ENCODE assay signal across 13 cellular contexts in the genomic region with DNA sequence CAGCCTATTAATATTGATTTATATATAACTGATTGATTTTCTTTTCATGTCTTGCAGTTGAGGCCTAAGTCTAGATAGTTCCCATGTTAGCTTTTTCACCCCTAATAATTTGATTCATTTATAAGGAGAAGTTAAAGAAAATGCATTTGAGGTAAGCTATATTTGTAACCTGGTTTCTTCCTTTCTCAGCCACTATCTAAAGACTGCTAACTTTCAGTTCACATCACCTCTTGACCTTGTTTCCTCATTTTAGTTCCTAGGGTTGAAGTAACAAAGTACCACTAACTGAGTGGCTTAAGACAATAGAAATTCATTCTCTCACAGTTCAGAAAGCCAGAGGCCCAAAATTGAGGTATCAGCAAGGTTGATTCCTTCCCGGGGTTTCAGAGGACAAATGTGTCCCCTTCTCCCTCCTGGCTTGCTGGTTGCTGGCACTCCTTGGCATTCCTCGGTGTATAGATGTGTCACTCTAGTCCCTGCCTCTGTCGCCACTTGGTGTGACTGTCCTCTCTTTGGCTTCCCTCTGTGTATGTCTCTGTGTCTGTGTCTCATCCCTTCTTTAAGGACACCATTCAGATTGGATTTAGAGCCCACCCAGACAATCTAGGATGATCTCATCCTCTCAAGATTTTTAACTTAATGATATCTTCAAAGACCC. TPM values are rescaled to one million over a fixed set of nuclear protein-coding genes. Genes with fewer than 3 reads are reported as not detected.
DNase-seq lines count a peak whose midpoint lies in the region; ATAC-seq, FAIRE-seq and TF ChIP-seq lines count a peak whose summit lies in the region.
"Had no signal": no experiment of that assay in that cellular context is flagged by ENCODE, and none has a peak within 500 bp of the region (broad histone marks: within the 10 kb centered on the region; RNA-seq: fewer than 3 reads in every experiment).

No MANE protein-coding gene starts in this region.

- H3K79me2 ChIP-seq in PC-9 (ENCODE audit: low read depth): no peaks in the 10 kb centered on the region

- H3K9me3 Mint-ChIP-seq in endodermal cell (no peaks in the 10 kb centered on the region), natural killer cell (no peaks in the 10 kb centered on the region)
- no peaks in the 10 kb centered on the region for H3K9me3 Mint-ChIP-seq in effector memory CD8-positive, alpha-beta T cell
- H3K9me3 Mint-ChIP-seq: activated naive CD4-positive, alpha-beta T cell treated with anti-CD3 and anti-CD28 coated beads, Interleukin-2, amount 50 U/mL, for 72 hours; immature natural killer cell had no signal

- H3K27ac Mint-ChIP-seq in endodermal cell (peak overlapping the region; percentile 43), natural killer cell (no peak overlapping the region)
- H3K27ac Mint-ChIP-seq in effector memory CD8-positive, alpha-beta T cell: peak overlapping the region in 1 of 2 donors; percentile 59
- H3K27ac Mint-ChIP-seq: activated naive CD4-positive, alpha-beta T cell treated with anti-CD3 and anti-CD28 coated beads, Interleukin-2, amount 50 U/mL, for 72 hours had no signal

- H3K4me3 ChIP-seq in endodermal cell (ENCODE audit: low read length) (no peak overlapping the region), PC-9 (no peak overlapping the region)
- H3K4me3 ChIP-seq: coronary artery had no signal

- intact Hi-C loops in PC-9 (cut with micrococcal nuclease; ENCODE audit: unreplicated experiment) (no loop called here), natural killer cell (cut with micrococcal nuclease) (no loop called here)

- peak; percentile 78 for FAIRE-seq in GM12892 (lab: Jason Lieb, UNC)

- DNase-seq in GM12892 (ENCODE audit: insufficient read length) (no peak), endodermal cell (no peak), PC-9 (no peak), natural killer cell (no peak)
- no peak for DNase-seq in effector memory CD8-positive, alpha-beta T cell
- DNase-seq: immature natural killer cell, NCI-H510A treated with DMSO at 0.1 percent for 48 hours had no signal

- H3K27me3 ChIP-seq in endodermal cell (ENCODE audit: control insufficient read depth, insufficient read depth, low read length, poor library complexity, severe bottlenecking) (no peaks in the 10 kb centered on the region), PC-9 (ENCODE audit: insufficient read depth, low read depth) (no peaks in the 10 kb centered on the region)

- H3K9ac ChIP-seq in endodermal cell (ENCODE audit: extremely low read depth, low read length, poor library complexity, severe bottlenecking): no peak overlapping the region

- no peak for TF ChIP-seq POLR2A in GM12892 (IDR thresholded peaks at IDR 0.05; ENCODE audit: low read depth, low read length)

- POLR2A ChIA-PET in PC-9 (lab: Charles Lee; ENCODE audit: unreplicated experiment): interaction anchor here (0.6 kb wide), 1 partner anchor 387 kb away, joined by 3 read pairs; no protein-coding TSS in a partner anchor

- 0 out of 2 replicates have a peak, but pooled peaks cover 4% of the 10 kb centered on the region for H3K9me2 ChIP-seq in PC-9 (ENCODE audit: insufficient read depth)

- H3K27me3 Mint-ChIP-seq in endodermal cell (ENCODE audit: insufficient read depth) (no peaks in the 10 kb centered on the region), natural killer cell (ENCODE audit: low read depth in 2 of 2) (no peaks in the 10 kb centered on the region)
- no peaks in the 10 kb centered on the region for H3K27me3 Mint-ChIP-seq in effector memory CD8-positive, alpha-beta T cell

- H3K4me3 Mint-ChIP-seq in endodermal cell (no peak overlapping the region), natural killer cell (no peak overlapping the region)
- H3K4me3 Mint-ChIP-seq in effector memory CD8-positive, alpha-beta T cell: no peak overlapping the region
- H3K4me3 Mint-ChIP-seq: immature natural killer cell had no signal

- peaks cover 22% of the 10 kb centered on the region for H3K36me3 ChIP-seq in endodermal cell (ENCODE audit: control insufficient read depth, insufficient read depth, low read length)
- 0 out of 2 replicates have a peak, but pooled peaks cover 4% of the 10 kb centered on the region for H3K36me3 ChIP-seq in PC-9 (ENCODE audit: low read depth)

- TF ChIP-seq CTCF in endodermal cell (conservative IDR thresholded peaks at IDR 0.05) (no peak), PC-9 (conservative IDR thresholded peaks at IDR 0.05) (no peak), natural killer cell (IDR thresholded peaks at IDR 0.05) (no peak)

- H3K27ac ChIP-seq in endodermal cell (ENCODE audit: low read depth, low read length) (no peak overlapping the region), PC-9 (no peak overlapping the region)
- H3K27ac ChIP-seq: coronary artery had no signal

- ATAC-seq in GM19397 (IDR thresholded peaks at IDR 0.05; ENCODE audit: unreplicated experiment) (peak; percentile 55), HG03280 (IDR thresholded peaks at IDR 0.05; ENCODE audit: unreplicated experiment) (peak; percentile 51), natural killer cell (no peak)
- ATAC-seq in effector memory CD8-positive, alpha-beta T cell (replicated peaks): no peak
- ATAC-seq in activated CD4-positive, CD25-positive, alpha-beta regulatory T cell treated with anti-CD3 and anti-CD28 coated beads, Interleukin-2, amount 50 U/mL, for 24 hours: no peak
- ATAC-seq: activated naive CD4-positive, alpha-beta T cell treated with anti-CD3 and anti-CD28 coated beads, Interleukin-2, amount 50 U/mL, for 72 hours had no signal

- no TSS peak for BruUV-seq in PC-9 (replicated peaks; lab: Mats Ljungman, UMichigan)

- no peak overlapping the region for H2AFZ ChIP-seq in PC-9

- H3F3A ChIP-seq in PC-9 (ENCODE audit: insufficient read depth, low read depth): no peaks in the 10 kb centered on the region

- WGBS in endodermal cell (ENCODE audit: insufficient coverage in 1 of 2, insufficient read length in 1 of 2), 2 experiments: 91 to 92% methylated on average over 3 of the region's 3 CpGs

- H3K4me1 Mint-ChIP-seq in endodermal cell (no peaks in the 10 kb centered on the region), natural killer cell (peaks cover 0 to 8% of the 10 kb centered on the region in 2 donors)
- H3K4me1 Mint-ChIP-seq in effector memory CD8-positive, alpha-beta T cell (ENCODE audit: low read depth in 2 of 2): peaks cover 9 to 22% of the 10 kb centered on the region in 2 donors

- CTCF ChIA-PET in PC-9 (lab: Charles Lee): no interaction called here

- H3K36me3 Mint-ChIP-seq in endodermal cell (ENCODE audit: low read depth) (peaks cover 31% of the 10 kb centered on the region), natural killer cell (peaks cover 2% of the 10 kb centered on the region)
- H3K36me3 Mint-ChIP-seq in effector memory CD8-positive, alpha-beta T cell (ENCODE audit: insufficient read depth): peaks cover 9% of the 10 kb centered on the region

- no peak overlapping the region for H3K4me2 ChIP-seq in PC-9

- H3K9me3 ChIP-seq in endodermal cell (ENCODE audit: control insufficient read depth, low read length) (no peaks in the 10 kb centered on the region), PC-9 (ENCODE audit: insufficient read depth, low read depth) (no peaks in the 10 kb centered on the region)

- H4K20me1 ChIP-seq in PC-9 (ENCODE audit: insufficient read depth): no peaks in the 10 kb centered on the region

- H3K4me1 ChIP-seq in endodermal cell (ENCODE audit: control insufficient read depth, insufficient read depth, low read length) (no peaks in the 10 kb centered on the region), PC-9 (replicated peaks; ENCODE audit: insufficient read depth) (no peaks in the 10 kb centered on the region)

RNA-seq across cellular contexts. Expression of gene C20orf144, which starts 55.9 kb away (rescaled TPM):
- 0.11 TPM for polyA plus RNA-seq in GM12892 (2012; ENCODE audit: missing spikeins)
- total RNA-seq in endodermal cell (under 1 TPM in 1 of 2 donors, not detected in 1; 0.44 TPM), PC-9 (2021) (0.18 and 0.20 TPM in 2 replicates), natural killer cell (under 1 TPM; 0.25 to 0.41 (median 0.33) TPM)
- 0.18 TPM for polyA plus RNA-seq in endodermal cell (2013, experiment 1 of 2)
- polyA plus RNA-seq in endodermal cell (2013, experiment 2 of 2): 0.17 TPM
- total RNA-seq: urinary bladder had no signal

Comparison
In these comparisons a context has a peak if more than half of its experiments do, and no peak if none do; other contexts are left out.
1. ATAC-seq: peak in GM19397 (single experiment) and HG03280 (single experiment); none in effector memory CD8-positive, alpha-beta T cell (single experiment), activated CD4-positive, CD25-positive, alpha-beta regulatory T cell treated with anti-CD3 and anti-CD28 coated beads, Interleukin-2, amount 50 U/mL, for 24 hours (0 of 2) and natural killer cell (0 of 3).